Comparison of ENCODE assay signal across 8 cellular contexts in genomic region chr10:116848912-116849270, GRCh38. TPM values are rescaled to one million over a fixed set of nuclear protein-coding genes. Genes with fewer than 3 reads are reported as not detected.
DNase-seq lines count a peak whose midpoint lies in the region; ATAC-seq and TF ChIP-seq lines count a peak whose summit lies in the region.

No MANE protein-coding gene starts in this region.

- H3K27me3 ChIP-seq in WERI-Rb-1 (ENCODE audit: insufficient read depth, low read depth, severe bottlenecking) (no peaks in the 10 kb centered on the region), heart right ventricle (peaks cover 0 to 56% (median 17%) of the 10 kb centered on the region in 7 donors), skeletal muscle satellite cell (ENCODE audit: control insufficient read depth, insufficient read depth, low read length) (no peaks in the 10 kb centered on the region)

- ATAC-seq in GM18502 (IDR thresholded peaks at IDR 0.05; ENCODE audit: poor library complexity, unreplicated experiment): peak; percentile 20
- ATAC-seq in heart right ventricle: peak; percentile 21 to 54 (median 38)
- ATAC-seq in GM18498 (IDR thresholded peaks at IDR 0.05; ENCODE audit: unreplicated experiment): no peak
- ATAC-seq in GM19324 (IDR thresholded peaks at IDR 0.05; ENCODE audit: low FRiP score, unreplicated experiment): no peak

- peak overlapping the region; percentile 85 for H3K9ac ChIP-seq in skeletal muscle satellite cell (ENCODE audit: low read depth, low read length)

- H3K9me3 ChIP-seq in WERI-Rb-1 (ENCODE audit: severe bottlenecking) (no peaks in the 10 kb centered on the region), heart right ventricle (no peaks in the 10 kb centered on the region), skeletal muscle satellite cell (replicated peaks; ENCODE audit: low read length) (no peaks in the 10 kb centered on the region)

- no peak for TF ChIP-seq CTCF in WERI-Rb-1 (IDR thresholded peaks at IDR 0.05; ENCODE audit: low read depth, low read length)
- no peak for TF ChIP-seq CTCF in heart right ventricle (IDR thresholded peaks at IDR 0.05)

- peaks cover 0 to 11% (median 5%) of the 10 kb centered on the region in 9 donors for H3K4me1 ChIP-seq in heart right ventricle
- H3K4me1 ChIP-seq in skeletal muscle satellite cell (ENCODE audit: control insufficient read depth, insufficient read depth, low read length): peaks cover 13% of the 10 kb centered on the region

- DNase-seq in WERI-Rb-1 (peak; percentile 28), heart right ventricle (no peak), GM19240 (ENCODE audit: insufficient read length, low spot score) (no peak), cerebellar nuclear complex (lab: John Stamatoyannopoulos, UW) (no peak)

- H3K36me3 ChIP-seq in WERI-Rb-1 (no peaks in the 10 kb centered on the region), heart right ventricle (no peaks in the 10 kb centered on the region), skeletal muscle satellite cell (ENCODE audit: insufficient read depth, low read length) (no peaks in the 10 kb centered on the region)

- peak overlapping the region; percentile 95 for H3K4me2 ChIP-seq in skeletal muscle satellite cell (ENCODE audit: low read length)

- H3K27ac ChIP-seq in WERI-Rb-1 (peak overlapping the region; percentile 77), heart right ventricle (peak overlapping the region in 9 of 10 donors; percentile 45 to 67 (median 54))

- intact Hi-C loops in heart right ventricle (cut with DNase I): no loop called here

- 1% methylated on average over 25 of the region's 25 CpGs for WGBS in heart right ventricle, 2 donors

- H3K4me3 ChIP-seq in WERI-Rb-1 (ENCODE audit: low read depth, low read length): peak overlapping the region; percentile 93
- peak overlapping the region; percentile 47 to 81 (median 64) for H3K4me3 ChIP-seq in heart right ventricle
- peak overlapping the region; percentile 85 for H3K4me3 ChIP-seq in skeletal muscle satellite cell (ENCODE audit: low read length)

RNA-seq across cellular contexts. Expression of gene ENO4, which starts 0.4 kb away (rescaled TPM):
- total RNA-seq in heart right ventricle: under 1 TPM in 3 of 10 donors, not detected in 7; 0.11 to 0.19 (median 0.13) TPM
- not detected for polyA plus RNA-seq in heart right ventricle
- total RNA-seq in skeletal muscle satellite cell (2012; rRNA removed): under 0.01 TPM in 2 replicates

Comparison
In these comparisons a context has a peak if more than half of its experiments do, and no peak if none do; other contexts are left out.
1. ATAC-seq: peak in GM18502 (single experiment) and heart right ventricle (8 of 8); none in GM18498 (single experiment) and GM19324 (single experiment).
2. Peak in every context shown above with its lines, with median percentiles within 50 percentile points of each other: H3K4me3 ChIP-seq.